Comparison of ENCODE assay signal across 19 cellular contexts in genomic region chr18:70190529-70190928, GRCh38.
"Had no signal": no experiment of that assay in that cellular context is flagged by ENCODE, and none has a peak within 500 bp of the region (broad histone marks: within the 10 kb centered on the region; RNA-seq: fewer than 3 reads in every experiment).

No MANE protein-coding gene starts in this region.

- H3K4me1 Mint-ChIP-seq: neural progenitor cell had no signal

- H3K27ac Mint-ChIP-seq: activated CD4-positive, alpha-beta T cell treated with anti-CD3 and anti-CD28 coated beads, Interleukin-2, amount 10 ng/mL, durations not matched to agents 24 days and 14 days; activated CD8-positive, alpha-beta T cell treated with anti-CD3 and anti-CD28 coated beads for 36 hours; activated naive CD4-positive, alpha-beta T cell treated with anti-CD3 and anti-CD28 coated beads, Interleukin-2, amount 50 U/mL, for 24 hours; activated T-cell treated with anti-CD3 and anti-CD28 coated beads, Interleukin-2, amount 50 U/mL, for 72 hours; memory B cell; naive B cell; neural progenitor cell; stimulated activated naive CD8-positive, alpha-beta T cell treated with anti-CD3 and anti-CD28 coated beads, Interleukin-15, Interleukin-2, amounts not matched to agents 100 ng/mL and 50 ng/mL, for 24 hours; T-helper 1 cell treated with Interleukin-12 subunit alpha and Interleukin-12 subunit beta and Interleukin-4 antibody, amounts not matched to agents 30 μg/mL and 1 μg/mL, for 36 hours had no signal

- H3K4me3 ChIP-seq: left ventricle myocardium inferior, mucosa of descending colon, neural progenitor cell, prostate gland, skin epidermis, tibial nerve, uterus had no signal

- H2AFZ ChIP-seq: neural progenitor cell had no signal

- H3K27me3 ChIP-seq: neural progenitor cell, tibial nerve, uterus had no signal

- H3K9ac ChIP-seq: neural progenitor cell had no signal

- H3K4me1 ChIP-seq: neural progenitor cell, prostate gland, tibial nerve, uterus had no signal

- H3K27me3 Mint-ChIP-seq: activated CD4-positive, alpha-beta T cell treated with anti-CD3 and anti-CD28 coated beads, Interleukin-2, amount 10 ng/mL, durations not matched to agents 24 days and 14 days; activated CD8-positive, alpha-beta T cell treated with anti-CD3 and anti-CD28 coated beads for 36 hours; activated naive CD4-positive, alpha-beta T cell treated with anti-CD3 and anti-CD28 coated beads, Interleukin-2, amount 50 U/mL, for 24 hours; memory B cell; naive B cell; stimulated activated naive CD8-positive, alpha-beta T cell treated with anti-CD3 and anti-CD28 coated beads, Interleukin-15, Interleukin-2, amounts not matched to agents 100 ng/mL and 50 ng/mL, for 24 hours had no signal

- ATAC-seq: activated CD8-positive, alpha-beta T cell treated with anti-CD3 and anti-CD28 coated beads for 36 hours; activated T-cell treated with anti-CD3 and anti-CD28 coated beads, Interleukin-2, amount 50 U/mL, for 72 hours; mucosa of descending colon; right cardiac atrium had no signal

- H3K9me3 Mint-ChIP-seq: activated CD4-positive, alpha-beta T cell treated with anti-CD3 and anti-CD28 coated beads, Interleukin-2, amount 10 ng/mL, durations not matched to agents 24 days and 14 days; activated CD8-positive, alpha-beta T cell treated with anti-CD3 and anti-CD28 coated beads for 36 hours; activated naive CD4-positive, alpha-beta T cell treated with anti-CD3 and anti-CD28 coated beads, Interleukin-2, amount 50 U/mL, for 24 hours; activated T-cell treated with anti-CD3 and anti-CD28 coated beads, Interleukin-2, amount 50 U/mL, for 72 hours; memory B cell; neural progenitor cell; stimulated activated naive CD8-positive, alpha-beta T cell treated with anti-CD3 and anti-CD28 coated beads, Interleukin-15, Interleukin-2, amounts not matched to agents 100 ng/mL and 50 ng/mL, for 24 hours; T-helper 1 cell treated with Interleukin-12 subunit alpha and Interleukin-12 subunit beta and Interleukin-4 antibody, amounts not matched to agents 30 μg/mL and 1 μg/mL, for 36 hours had no signal

- H3K27ac ChIP-seq: left ventricle myocardium inferior, neural progenitor cell, prostate gland, skin epidermis, tibial nerve, uterus had no signal

- H3K36me3 ChIP-seq: prostate gland, uterus had no signal

- H3K9me3 ChIP-seq: left ventricle myocardium inferior, mucosa of descending colon, prostate gland, tibial nerve, uterus had no signal

- H3K4me3 Mint-ChIP-seq: activated CD4-positive, alpha-beta T cell treated with anti-CD3 and anti-CD28 coated beads, Interleukin-2, amount 10 ng/mL, durations not matched to agents 24 days and 14 days; activated CD8-positive, alpha-beta T cell treated with anti-CD3 and anti-CD28 coated beads for 36 hours; activated naive CD4-positive, alpha-beta T cell treated with anti-CD3 and anti-CD28 coated beads, Interleukin-2, amount 50 U/mL, for 24 hours; activated T-cell treated with anti-CD3 and anti-CD28 coated beads, Interleukin-2, amount 50 U/mL, for 72 hours; memory B cell; naive B cell; neural progenitor cell; stimulated activated naive CD8-positive, alpha-beta T cell treated with anti-CD3 and anti-CD28 coated beads, Interleukin-15, Interleukin-2, amounts not matched to agents 100 ng/mL and 50 ng/mL, for 24 hours; T-helper 1 cell treated with Interleukin-12 subunit alpha and Interleukin-12 subunit beta and Interleukin-4 antibody, amounts not matched to agents 30 μg/mL and 1 μg/mL, for 36 hours had no signal

- H3K4me2 ChIP-seq: neural progenitor cell had no signal

- DNase-seq: activated CD4-positive, alpha-beta T cell treated with anti-CD3 and anti-CD28 coated beads, Interleukin-2, amount 10 ng/mL, durations not matched to agents 24 days and 14 days; activated CD8-positive, alpha-beta T cell treated with anti-CD3 and anti-CD28 coated beads for 36 hours; activated gamma-delta T cell; activated T-cell treated with anti-CD3 and anti-CD28 coated beads, Interleukin-2, amount 50 U/mL, for 72 hours; foreskin melanocyte; glutamatergic neuron; left ventricle myocardium inferior; mucosa of descending colon; naive B cell; right cardiac atrium; uterus had no signal
